ENCODE assay signal across 23 cellular contexts in the genomic region with DNA sequence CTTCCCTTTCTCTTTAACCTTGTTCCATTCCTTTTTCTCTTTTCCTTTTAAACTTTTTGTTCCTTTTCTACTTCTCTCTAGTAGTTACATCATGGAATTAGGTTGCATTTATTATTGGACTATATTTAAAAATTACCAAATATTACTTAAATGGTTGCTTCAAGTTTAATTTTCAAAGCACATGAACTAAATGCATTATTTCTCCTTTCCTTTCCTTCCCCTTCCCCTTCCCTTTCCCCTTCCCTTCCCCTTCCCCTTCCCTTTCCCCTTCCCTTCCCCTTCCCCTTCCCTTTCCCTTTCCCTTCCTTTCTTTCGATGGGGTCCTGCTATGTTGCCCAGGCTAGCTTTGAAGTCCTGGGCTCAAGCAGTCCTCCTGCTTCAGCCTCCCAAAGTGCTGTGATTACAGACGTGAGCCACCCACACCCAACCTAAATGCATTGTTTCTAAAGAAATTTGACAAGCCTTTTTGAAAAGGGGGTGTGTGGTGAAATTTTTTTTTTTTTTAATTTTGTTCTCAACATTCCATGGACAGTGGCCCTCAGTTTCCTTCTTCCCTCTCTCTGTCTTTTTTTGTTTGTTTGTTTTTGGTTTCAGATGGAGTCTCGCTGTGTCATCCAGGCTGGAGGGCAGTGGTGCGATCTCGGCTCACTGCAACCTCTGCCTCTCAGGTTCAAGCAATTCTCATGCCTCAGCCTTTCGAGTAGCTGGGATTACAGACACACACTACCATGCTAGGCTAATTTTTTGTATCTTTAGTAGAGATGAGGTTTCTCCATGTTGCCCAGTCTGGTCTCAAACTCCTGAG. TPM values are rescaled to one million over a fixed set of nuclear protein-coding genes. Genes with fewer than 3 reads are reported as not detected.
A peak's percentile ranks its signal among the peaks of the same experiment; 100 is the strongest.
DNase-seq lines count a peak whose midpoint lies in the region; ATAC-seq and TF ChIP-seq lines count a peak whose summit lies in the region.
"Had no signal": no experiment of that assay in that cellular context is flagged by ENCODE, and none has a peak within 500 bp of the region (broad histone marks: within the 10 kb centered on the region; RNA-seq: fewer than 3 reads in every experiment).

No MANE protein-coding gene starts in this region.

- no peak overlapping the region for H3K4ac ChIP-seq in H9 (ENCODE audit: low read depth, low read length)

- peaks cover 16 to 30% (median 18%) of the 10 kb centered on the region in 4 donors for H3K4me1 Mint-ChIP-seq in CD4-positive, alpha-beta memory T cell
- H3K4me1 Mint-ChIP-seq in H9 (peaks cover 0 to 12% of the 10 kb centered on the region in 2 experiments; a peak in 3 of 4 replicates), endodermal cell (peaks cover 22% of the 10 kb centered on the region), nephron progenitor cell (no peaks in the 10 kb centered on the region)

- no peak overlapping the region for H3T11ph ChIP-seq in H9 (ENCODE audit: low read length)

- no peaks in the 10 kb centered on the region for H3K23me2 ChIP-seq in H9 (ENCODE audit: insufficient read length, low read depth, low read length, poor library complexity, severe bottlenecking)

- no peak overlapping the region for H4K8ac ChIP-seq in H9 (replicated peaks; ENCODE audit: insufficient read length, low read depth, low read length)

- H3K36me3 Mint-ChIP-seq in CD4-positive, alpha-beta memory T cell, result peaks cover 17 to 35% of the 10 kb centered on the region in 2 donors
- H3K36me3 Mint-ChIP-seq in H9 (ENCODE audit: insufficient read depth in 1 of 3, low read depth in 3 of 3) (peaks cover 8 to 24% (median 18%) of the 10 kb centered on the region in 3 experiments; a peak in 6 of 7 replicates), endodermal cell (ENCODE audit: low read depth) (peaks cover 27% of the 10 kb centered on the region), nephron progenitor cell (ENCODE audit: low read depth) (peaks cover 51% of the 10 kb centered on the region)

- no peaks in the 10 kb centered on the region for H4K20me1 ChIP-seq in H9 (ENCODE audit: control insufficient read depth, insufficient read depth, insufficient read length)

- intact Hi-C loops in CD4-positive, alpha-beta memory T cell (cut with micrococcal nuclease), result no loop called here
- intact Hi-C loops in colonic mucosa (cut with DNase I), result no loop called here
- intact Hi-C loops in upper lobe of right lung (cut with DNase I), result no loop called here

- H2BK15ac ChIP-seq in H9 (ENCODE audit: low read depth, low read length), result no peak overlapping the region

- peaks cover 2% of the 10 kb centered on the region for H3K79me1 ChIP-seq in H9 (ENCODE audit: insufficient read depth, low read depth, low read length, poor library complexity, severe bottlenecking)

- H3K9me3 ChIP-seq in CD4-positive, alpha-beta memory T cell (ENCODE audit: control insufficient read depth in 1 of 2, low read length in 2 of 2), result no peaks in the 10 kb centered on the region
- H3K9me3 ChIP-seq in H9 (ENCODE audit: control insufficient read depth, low read depth, low read length) (no peaks in the 10 kb centered on the region), endodermal cell (ENCODE audit: control insufficient read depth, low read length) (no peaks in the 10 kb centered on the region), colonic mucosa (no peaks in the 10 kb centered on the region), upper lobe of right lung (no peaks in the 10 kb centered on the region)
- H3K9me3 ChIP-seq: adrenal gland, breast epithelium, lower lobe of right lung, sigmoid colon, thoracic aorta had no signal

- no peak overlapping the region for H3K56ac ChIP-seq in H9 (ENCODE audit: insufficient read length, low read depth, low read length)

- peaks cover 10% of the 10 kb centered on the region for H3K36me3 ChIP-seq in CD4-positive, alpha-beta memory T cell (ENCODE audit: insufficient read depth, low read length)
- peaks cover 24% of the 10 kb centered on the region for H3K36me3 ChIP-seq in endodermal cell (ENCODE audit: control insufficient read depth, insufficient read depth, low read length)
- H3K36me3 ChIP-seq in colonic mucosa, result peaks cover 4% of the 10 kb centered on the region
- H3K36me3 ChIP-seq in upper lobe of right lung, result peaks cover 19% of the 10 kb centered on the region
- H3K36me3 ChIP-seq: breast epithelium had no signal

- H3K27ac Mint-ChIP-seq in CD4-positive, alpha-beta memory T cell, result peak overlapping the region in 4 of 7 donors; percentile 21 to 70 (median 64)
- peak overlapping the region in 2 of 3 experiments; percentile 81 to 90; a peak in 3 of 7 replicates for H3K27ac Mint-ChIP-seq in H9
- H3K27ac Mint-ChIP-seq in endodermal cell, result peak overlapping the region; percentile 97
- H3K27ac Mint-ChIP-seq in nephron progenitor cell, result peak overlapping the region; percentile 23

- H4K5ac ChIP-seq in H9 (ENCODE audit: insufficient read length, low read depth, low read length), result no peak overlapping the region

- H3K9ac ChIP-seq in H9 (ENCODE audit: extremely low read depth, insufficient read length, low read length), result no peak overlapping the region
- H3K9ac ChIP-seq in endodermal cell (ENCODE audit: extremely low read depth, low read length, poor library complexity, severe bottlenecking), result no peak overlapping the region
- H3K9ac ChIP-seq in colonic mucosa (ENCODE audit: low read depth in 2 of 2, low read length in 2 of 2), result no peak overlapping the region
- H3K9ac ChIP-seq: parathyroid adenoma had no signal

- H3K14ac ChIP-seq in H9 (ENCODE audit: insufficient read depth, low read length), result no peak overlapping the region

- H3K4me1 ChIP-seq in CD4-positive, alpha-beta memory T cell (ENCODE audit: insufficient read depth, low read length), result peaks cover 10% of the 10 kb centered on the region
- H3K4me1 ChIP-seq in H9 (ENCODE audit: insufficient read depth, low read length) (no peaks in the 10 kb centered on the region; the same call in 1 of the 2 replicates), endodermal cell (ENCODE audit: control insufficient read depth, insufficient read depth, low read length) (no peaks in the 10 kb centered on the region), colonic mucosa (no peaks in the 10 kb centered on the region), upper lobe of right lung (peaks cover 7% of the 10 kb centered on the region)
- H3K4me1 ChIP-seq: breast epithelium, parathyroid adenoma had no signal

- no peak overlapping the region for H3K4me2 ChIP-seq in H9 (ENCODE audit: insufficient read depth, insufficient read length, low read length)

- H3K27me3 Mint-ChIP-seq in CD4-positive, alpha-beta memory T cell, result no peaks in the 10 kb centered on the region
- H3K27me3 Mint-ChIP-seq in H9 (ENCODE audit: low read depth), result no peaks in the 10 kb centered on the region
- H3K27me3 Mint-ChIP-seq in endodermal cell (ENCODE audit: insufficient read depth), result no peaks in the 10 kb centered on the region
- H3K27me3 Mint-ChIP-seq in nephron progenitor cell (ENCODE audit: low read depth, poor library complexity), result no peaks in the 10 kb centered on the region
- H3K27me3 Mint-ChIP-seq: IgD-negative memory B cell had no signal

- no peak for DNase-seq in CD4-positive, alpha-beta memory T cell
- no peak for DNase-seq in H9
- DNase-seq in endodermal cell, result no peak
- no peak for DNase-seq in nephron progenitor cell
- DNase-seq in DMS114 treated with DMSO at 0.1 percent for 48 hours (lab: John Stamatoyannopoulos, UW; ENCODE audit: unreplicated experiment), result no peak
- no peak for DNase-seq in colonic mucosa
- DNase-seq in upper lobe of right lung, result no peak
- DNase-seq: activated CD4-positive, CD25-positive, alpha-beta regulatory T cell; activated effector memory CD4-positive, alpha-beta T cell treated with anti-CD3 and anti-CD28 coated beads, Interleukin-2, amount 50 U/mL, for 16 hours; adrenal gland; dermis blood vessel endothelial cell; EL; foreskin fibroblast; lower lobe of right lung; NCI-H1417; NCI-H524; sigmoid colon; T-helper 9 cell had no signal

- no peak overlapping the region for H2AFZ ChIP-seq in H9 (ENCODE audit: low read length)
- H2AFZ ChIP-seq: parathyroid adenoma had no signal

- no peak overlapping the region for H2AK5ac ChIP-seq in H9 (ENCODE audit: insufficient read length, low read length)

- peak overlapping the region in 1 of 8 donors; percentile 70 for H3K4me3 Mint-ChIP-seq in CD4-positive, alpha-beta memory T cell
- H3K4me3 Mint-ChIP-seq in H9 (no peak overlapping the region), endodermal cell (no peak overlapping the region), nephron progenitor cell (no peak overlapping the region)
- H3K4me3 Mint-ChIP-seq: IgD-negative memory B cell had no signal

- no peak overlapping the region for H2BK12ac ChIP-seq in H9 (ENCODE audit: insufficient read length, low read depth, low read length)

- H3K79me2 ChIP-seq in H9 (ENCODE audit: insufficient read depth, low read length), result no peaks in the 10 kb centered on the region; the same call in 1 of the 2 replicates

- H2BK5ac ChIP-seq in H9 (ENCODE audit: insufficient read length, low read length), result no peak overlapping the region

- H3K18ac ChIP-seq in H9 (ENCODE audit: insufficient read length, low read depth, low read length), result no peak overlapping the region

- no CpG with 5 or more reads among the region's 6 CpGs for WGBS in H9 (ENCODE audit: extremely low coverage, insufficient read length, low lambda C conversion rate)
- 94% methylated on average over 6 of the region's 6 CpGs; no CpG with 5 or more reads in 1 of the 2 experiments for WGBS in endodermal cell (ENCODE audit: insufficient coverage in 1 of 2, insufficient read length in 1 of 2), 2 experiments

- TF ChIP-seq CTCF in H9 (conservative IDR thresholded peaks at IDR 0.05) (no peak), endodermal cell (conservative IDR thresholded peaks at IDR 0.05) (no peak), nephron progenitor cell (IDR thresholded peaks at IDR 0.05) (no peak), colonic mucosa (IDR thresholded peaks at IDR 0.05) (no peak), upper lobe of right lung (IDR thresholded peaks at IDR 0.05) (no peak)

- no peak overlapping the region for H3K27ac ChIP-seq in CD4-positive, alpha-beta memory T cell (ENCODE audit: low read depth, low read length)
- H3K27ac ChIP-seq in H9 (ENCODE audit: insufficient read length, low read depth, low read length), result no peak overlapping the region
- H3K27ac ChIP-seq in endodermal cell (ENCODE audit: low read depth, low read length), result no peak overlapping the region
- H3K27ac ChIP-seq in colonic mucosa, result no peak overlapping the region
- H3K27ac ChIP-seq in upper lobe of right lung, result no peak overlapping the region
- H3K27ac ChIP-seq: adrenal gland, breast epithelium, lower lobe of right lung, parathyroid adenoma, SK-N-MC, thoracic aorta had no signal

- no peak overlapping the region for H3K23ac ChIP-seq in H9 (ENCODE audit: insufficient read length, low read depth, low read length)

- H3K9me3 Mint-ChIP-seq in CD4-positive, alpha-beta memory T cell, result no peaks in the 10 kb centered on the region
- H3K9me3 Mint-ChIP-seq in H9, result no peaks in the 10 kb centered on the region
- no peaks in the 10 kb centered on the region for H3K9me3 Mint-ChIP-seq in endodermal cell
- H3K9me3 Mint-ChIP-seq in nephron progenitor cell, result no peaks in the 10 kb centered on the region
- H3K9me3 Mint-ChIP-seq: IgD-negative memory B cell had no signal

- ATAC-seq in upper lobe of right lung, result no peak

- no peak overlapping the region for H2BK20ac ChIP-seq in H9 (ENCODE audit: low read depth, low read length, poor library complexity, severe bottlenecking)

- H3K4me3 ChIP-seq in CD4-positive, alpha-beta memory T cell (ENCODE audit: low read length in 2 of 2), result no peak overlapping the region
- H3K4me3 ChIP-seq in endodermal cell (ENCODE audit: low read length) (peak overlapping the region; percentile 30), colonic mucosa (no peak overlapping the region), upper lobe of right lung (no peak overlapping the region)
- H3K4me3 ChIP-seq: adrenal gland, breast epithelium, lower lobe of right lung, sigmoid colon, SK-N-MC, thoracic aorta had no signal

- POLR2A ChIA-PET in CD4-positive, alpha-beta memory T cell (lab: Charles Lee; ENCODE audit: partially characterized antibody), result interaction anchor here (0.6 kb wide), 1 partner anchor 126 kb away, joined by 3 read pairs; no protein-coding TSS in a partner anchor

- H4K91ac ChIP-seq in H9 (ENCODE audit: insufficient read length, low read depth, low read length), result no peak overlapping the region

- H2BK120ac ChIP-seq in H9 (ENCODE audit: low read depth, low read length, poor library complexity, severe bottlenecking), result no peak overlapping the region

- H3K27me3 ChIP-seq in CD4-positive, alpha-beta memory T cell (ENCODE audit: insufficient read depth, low read length), result no peaks in the 10 kb centered on the region
- H3K27me3 ChIP-seq in H9 (ENCODE audit: insufficient read depth, low read length) (no peaks in the 10 kb centered on the region), endodermal cell (ENCODE audit: control insufficient read depth, insufficient read depth, low read length, poor library complexity, severe bottlenecking) (no peaks in the 10 kb centered on the region), colonic mucosa (no peaks in the 10 kb centered on the region), upper lobe of right lung (no peaks in the 10 kb centered on the region)
- H3K27me3 ChIP-seq: adrenal gland, breast epithelium, sigmoid colon had no signal

- CTCF ChIA-PET in CD4-positive, alpha-beta memory T cell (lab: Charles Lee; ENCODE audit: partially characterized antibody), result interaction anchor here (0.6 to 4.0 kb wide), 3 partner anchors 7 to 115 kb away, joined by 3 to 31 read pairs (median 6); no protein-coding TSS in a partner anchor

RNA-seq across cellular contexts. Expression of a gene that starts 31.2 kb away (rescaled TPM):
- 10 to 100 TPM; 18.2 to 18.3 TPM for total RNA-seq in CD4-positive, alpha-beta memory T cell
- 10 to 100 TPM; 23.2 to 36.6 TPM for polyA plus RNA-seq in CD4-positive, alpha-beta memory T cell
- 14.3 and 14.4 TPM in 2 replicates for total RNA-seq in H9 (2021)
- total RNA-seq in endodermal cell, result 10 to 100 TPM; 20.0 to 32.2 TPM
- polyA plus RNA-seq in endodermal cell (2013, experiment 1 of 2), result 37.9 TPM
- polyA plus RNA-seq in endodermal cell (2013, experiment 2 of 2), result 34.9 TPM
- 10 to 100 TPM; 12.6 to 19.8 TPM for total RNA-seq in colonic mucosa
- 22.8 TPM for total RNA-seq in upper lobe of right lung

RNA-seq across cellular contexts. Expression of a gene that starts 31.6 kb away (rescaled TPM):
- total RNA-seq in CD4-positive, alpha-beta memory T cell, result 10 to 100 TPM; 32.8 to 34.1 TPM
- polyA plus RNA-seq in CD4-positive, alpha-beta memory T cell, result 10 to 100 TPM; 19.6 to 27.1 TPM
- total RNA-seq in H9 (2021), result 16.2 and 17.0 TPM in 2 replicates
- 10 to 100 TPM; 15.4 to 20.6 TPM for total RNA-seq in endodermal cell
- polyA plus RNA-seq in endodermal cell (2013, experiment 1 of 2), result 25.1 TPM
- 23.5 TPM for polyA plus RNA-seq in endodermal cell (2013, experiment 2 of 2)
- total RNA-seq in colonic mucosa, result 10 to 100 TPM in 1 of 2 donors, 1 to 10 TPM in 1; 9.7 to 13.9 TPM
- 14.4 TPM for total RNA-seq in upper lobe of right lung

Comparison
In these comparisons a context has a peak if more than half of its experiments do, and no peak if none do; other contexts are left out.
1. H3K27ac Mint-ChIP-seq: peak in every context shown above with its lines; median percentile 97 in endodermal cell; 86 in H9; 64 in CD4-positive, alpha-beta memory T cell; 23 in nephron progenitor cell.